Comparison of ENCODE assay signal across 29 cellular contexts in the genomic region with DNA sequence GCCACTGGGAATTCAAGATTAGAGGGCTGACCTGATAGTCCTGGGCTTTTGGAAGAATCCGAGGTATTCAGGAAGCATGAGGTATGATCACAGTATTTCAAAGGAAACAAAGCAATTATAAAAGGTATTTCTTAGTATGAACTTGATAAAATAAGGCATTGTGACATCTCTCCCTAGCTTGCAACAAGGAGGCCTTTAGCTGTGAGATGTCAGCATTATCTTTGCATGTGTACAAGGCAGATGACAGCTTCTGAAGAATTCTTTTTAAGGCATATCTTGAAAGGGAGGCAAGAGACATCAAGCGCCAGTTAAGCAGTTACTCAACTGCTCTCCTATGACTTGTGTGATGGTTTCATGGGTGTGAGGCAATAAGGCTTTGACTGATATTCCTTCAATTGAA.
"Had no signal": no experiment of that assay in that cellular context is flagged by ENCODE, and none has a peak within 500 bp of the region (broad histone marks: within the 10 kb centered on the region; RNA-seq: fewer than 3 reads in every experiment).

No MANE protein-coding gene starts in this region.

- FAIRE-seq: bronchial epithelial cell had no signal

- H3K27ac ChIP-seq: ascending aorta, cardiac muscle cell, VCaP had no signal

- H3K4me1 ChIP-seq: ascending aorta had no signal

- H3K4me3 ChIP-seq: ascending aorta, cardiac muscle cell had no signal

- H3K9me3 ChIP-seq: ascending aorta had no signal

- H3K36me3 ChIP-seq: ascending aorta, cardiac muscle cell had no signal

- DNase-seq: activated B cell treated with CpG ODN at 0.5 μM for 24 hours; activated CD4-positive, alpha-beta memory T cell treated with anti-CD3 and anti-CD28 coated beads for 36 hours; activated CD4-positive, alpha-beta T cell treated with anti-CD3 and anti-CD28 coated beads for 4 hours; activated CD4-positive, alpha-beta T cell treated with anti-CD3 and anti-CD28 coated beads, Interleukin-2, amount 10 ng/mL, durations not matched to agents 24 days and 14 days; activated CD4-positive, alpha-beta T cell treated with anti-CD3 and anti-CD28 coated beads, Interleukin-2, amount 50 U/mL, for 1 hour; activated CD4-positive, alpha-beta T cell treated with anti-CD3 and anti-CD28 coated beads, Interleukin-2, amount 50 U/mL, for 4 hours; activated CD4-positive, CD25-positive, alpha-beta regulatory T cell treated with anti-CD3 and anti-CD28 coated beads, Interleukin-2, amount 50 U/mL, for 72 hours; activated CD8-positive, alpha-beta memory T cell treated with anti-CD3 and anti-CD28 coated beads for 24 hours; activated CD8-positive, alpha-beta memory T cell treated with anti-CD3 and anti-CD28 coated beads, Interleukin-2, amount 10 ng/mL, durations not matched to agents 7 days and 5 days; activated CD8-positive, alpha-beta memory T cell treated with anti-CD3 and anti-CD28 coated beads, Interleukin-2, amount 50 U/mL, for 48 hours; activated CD8-positive, alpha-beta T cell treated with anti-CD3 and anti-CD28 coated beads, Interleukin-2, amount 10 ng/mL, durations not matched to agents 7 days and 5 days; activated effector memory CD4-positive, alpha-beta T cell treated with Interleukin-2 at 50 U/mL for 16 hours; activated gamma-delta T cell; activated naive CD4-positive, alpha-beta T cell treated with anti-CD3 and anti-CD28 coated beads, Interleukin-2, amount 10 ng/mL, durations not matched to agents 7 days and 5 days; activated naive CD4-positive, alpha-beta T cell treated with Interleukin-2 at 50 U/mL for 16 hours; activated naive CD8-positive, alpha-beta T cell treated with anti-CD3 and anti-CD28 coated beads, Interleukin-2, amount 10 ng/mL, durations not matched to agents 7 days and 5 days; activated naive CD8-positive, alpha-beta T cell treated with anti-CD3 and anti-CD28 coated beads, Interleukin-2, amount 50 U/mL, for 24 hours; activated T-cell treated with anti-CD3 and anti-CD28 coated beads, Interleukin-2, amount 50 U/mL, for 24 hours; activated T-cell treated with anti-CD3 and anti-CD28 coated beads, Interleukin-2, amount 50 U/mL, for 48 hours; amygdala; anterior cingulate cortex; caudate nucleus; cerebellar nuclear complex; T-helper 2 cell; T-helper 9 cell had no signal

- H3K27me3 ChIP-seq: ascending aorta, cardiac muscle cell had no signal

- ATAC-seq: activated CD8-positive, alpha-beta memory T cell treated with anti-CD3 and anti-CD28 coated beads, Interleukin-2, amount 10 ng/mL, durations not matched to agents 7 days and 5 days; activated CD8-positive, alpha-beta T cell treated with anti-CD3 and anti-CD28 coated beads, Interleukin-2, amount 10 ng/mL, durations not matched to agents 7 days and 5 days; activated naive CD8-positive, alpha-beta T cell treated with anti-CD3 and anti-CD28 coated beads, Interleukin-2, amount 50 U/mL, for 24 hours had no signal
